Comparison of ENCODE assay signal across 9 cellular contexts in genomic region chr15:85710340-85710842, GRCh38.
DNase-seq lines count a peak whose midpoint lies in the region; ATAC-seq and TF ChIP-seq lines count a peak whose summit lies in the region.
"Had no signal": no experiment of that assay in that cellular context is flagged by ENCODE, and none has a peak within 500 bp of the region (broad histone marks: within the 10 kb centered on the region; RNA-seq: fewer than 3 reads in every experiment).

No MANE protein-coding gene starts in this region.

- POLR2A ChIA-PET in PC-3 (lab: Charles Lee; ENCODE audit: unreplicated experiment) = interaction anchor here (0.7 kb wide), 1 partner anchor 14 kb away, joined by 6 read pairs; no protein-coding TSS in a partner anchor

- no peak overlapping the region for H3K27ac ChIP-seq in PC-3 (ENCODE audit: low read length)
- H3K27ac ChIP-seq: BLaER1 had no signal

- H3K27ac Mint-ChIP-seq in stimulated activated effector memory CD8-positive, alpha-beta T cell treated with anti-CD3 and anti-CD28 coated beads, Interleukin-12 subunit alpha, Interleukin-12 subunit beta, amount 100 ng/mL, for 72 hours = peak overlapping the region; percentile 82

- H4K20me1 ChIP-seq in PC-3 (ENCODE audit: low read length) = no peaks in the 10 kb centered on the region
- H4K20me1 ChIP-seq: BLaER1 had no signal

- H3F3A ChIP-seq in PC-3 (ENCODE audit: low read length, unreplicated experiment) = no peaks in the 10 kb centered on the region

- peaks cover 73% of the 10 kb centered on the region for H3K4me1 Mint-ChIP-seq in stimulated activated effector memory CD8-positive, alpha-beta T cell treated with anti-CD3 and anti-CD28 coated beads, Interleukin-12 subunit alpha, Interleukin-12 subunit beta, amount 100 ng/mL, for 72 hours

- DNase-seq in activated naive CD4-positive, alpha-beta T cell treated with Interleukin-2 at 50 U/mL for 16 hours = peak; percentile 56
- no peak for DNase-seq in activated naive CD4-positive, alpha-beta T cell (lab: John Stamatoyannopoulos, UW)
- peak in 1 of 2 donors; percentile 71 for DNase-seq in stimulated activated effector memory CD8-positive, alpha-beta T cell treated with anti-CD3 and anti-CD28 coated beads, Interleukin-12 subunit alpha, Interleukin-12 subunit beta, amount 100 ng/mL, for 72 hours (ENCODE audit: low spot score in 2 of 2)
- DNase-seq in PC-3 = no peak
- DNase-seq in HuH-7.5 (ENCODE audit: low spot score) = no peak
- DNase-seq in OCI-M2 (lab: John Stamatoyannopoulos, UW; ENCODE audit: unreplicated experiment) = no peak

- no peaks in the 10 kb centered on the region for H3K9me3 Mint-ChIP-seq in stimulated activated effector memory CD8-positive, alpha-beta T cell treated with anti-CD3 and anti-CD28 coated beads, Interleukin-12 subunit alpha, Interleukin-12 subunit beta, amount 100 ng/mL, for 72 hours

- no peak for TF ChIP-seq CTCF in PC-3 (conservative IDR thresholded peaks at IDR 0.05; ENCODE audit: low read depth, low read length)

- no peak overlapping the region for H3K9ac ChIP-seq in PC-3 (ENCODE audit: low read length)
- H3K9ac ChIP-seq: BLaER1 had no signal

- no peaks in the 10 kb centered on the region for H3K79me2 ChIP-seq in PC-3 (ENCODE audit: low read length)

- no peaks in the 10 kb centered on the region for H3K9me2 ChIP-seq in PC-3 (replicated peaks; ENCODE audit: low read length)

- no peaks in the 10 kb centered on the region for H3K27me3 ChIP-seq in PC-3 (ENCODE audit: low read length)
- H3K27me3 ChIP-seq: BLaER1 had no signal

- H3K4me3 Mint-ChIP-seq in stimulated activated effector memory CD8-positive, alpha-beta T cell treated with anti-CD3 and anti-CD28 coated beads, Interleukin-12 subunit alpha, Interleukin-12 subunit beta, amount 100 ng/mL, for 72 hours = peak overlapping the region; percentile 76

- H3K4me1 ChIP-seq in PC-3 (ENCODE audit: insufficient read depth, low read length) = no peaks in the 10 kb centered on the region

- H3K9me3 ChIP-seq in PC-3 (ENCODE audit: low read length) = no peaks in the 10 kb centered on the region
- H3K9me3 ChIP-seq: BLaER1 had no signal

- H2AFZ ChIP-seq in PC-3 (ENCODE audit: low read length) = no peak overlapping the region

- ATAC-seq in GM21576 (IDR thresholded peaks at IDR 0.05; ENCODE audit: unreplicated experiment) = peak; percentile 34
- ATAC-seq in HG03521 (IDR thresholded peaks at IDR 0.05; ENCODE audit: unreplicated experiment) = peak; percentile 41
- peak; percentile 88 for ATAC-seq in stimulated activated effector memory CD8-positive, alpha-beta T cell treated with anti-CD3 and anti-CD28 coated beads, Interleukin-12 subunit alpha, Interleukin-12 subunit beta, amount 100 ng/mL, for 72 hours
- no peak for ATAC-seq in PC-3

- no TSS peak for BruUV-seq in PC-3 (replicated peaks; lab: Mats Ljungman, UMichigan)

- intact Hi-C loops in PC-3 (cut with micrococcal nuclease) = no loop called here

- no peak overlapping the region for H3K4me2 ChIP-seq in PC-3 (ENCODE audit: low read length)
- H3K4me2 ChIP-seq: BLaER1 had no signal

- peaks cover 93% of the 10 kb centered on the region for H3K36me3 Mint-ChIP-seq in stimulated activated effector memory CD8-positive, alpha-beta T cell treated with anti-CD3 and anti-CD28 coated beads, Interleukin-12 subunit alpha, Interleukin-12 subunit beta, amount 100 ng/mL, for 72 hours

- CTCF ChIA-PET in PC-3 (lab: Charles Lee) = no interaction called here

- no peaks in the 10 kb centered on the region for H3K36me3 ChIP-seq in PC-3 (ENCODE audit: low read depth, low read length)

- no peak overlapping the region for H3K4me3 ChIP-seq in PC-3 (ENCODE audit: low read length)
- H3K4me3 ChIP-seq: BLaER1 had no signal
